In genomic region chr1:226061793-226062557, GRCh38 we compare ENCODE assay signal across 1 cellular context.
TF ChIP-seq lines count a peak whose summit lies in the region.

No MANE protein-coding gene starts in this region.

TF ChIP-seq in HepG2, 621 proteins besides CTCF, POLR2A, EP300 and RAD21 (continued from another document and continues in another):
- TF ChIP-seq DMTF1 (CRISPR knock-in tag; IDR thresholded peaks at IDR 0.05) = no peak
- TF ChIP-seq PCBP1 (IDR thresholded peaks at IDR 0.05; ENCODE audit: borderline replicate concordance, low read depth, low read length) = no peak
- TF ChIP-seq ZNF703 (CRISPR knock-in tag; IDR thresholded peaks at IDR 0.05; ENCODE audit: borderline replicate concordance) = 0 out of 2 replicates have a peak, but pooled peaks have one; percentile 54
- TF ChIP-seq ZNF740 (CRISPR knock-in tag; IDR thresholded peaks at IDR 0.05) = peak; percentile 60; the same call in 1 of the 2 replicates
- no peak for TF ChIP-seq RARG (CRISPR knock-in tag; IDR thresholded peaks at IDR 0.05; ENCODE audit: low read depth)
- TF ChIP-seq ZNF768 (CRISPR knock-in tag; IDR thresholded peaks at IDR 0.05) = peak; percentile 65
- 0 out of 2 replicates have a peak, but pooled peaks have one; percentile 37 for TF ChIP-seq KIAA2018 (CRISPR knock-in tag; IDR thresholded peaks at IDR 0.05; ENCODE audit: borderline replicate concordance)
- no peak for TF ChIP-seq MIER3 (CRISPR knock-in tag; IDR thresholded peaks at IDR 0.05; ENCODE audit: borderline replicate concordance)
- TF ChIP-seq ARNTL (CRISPR knock-in tag; IDR thresholded peaks at IDR 0.05) = peak; percentile 19; the same call in 1 of the 2 replicates
- no peak for TF ChIP-seq ZNF512 (CRISPR knock-in tag; IDR thresholded peaks at IDR 0.05)
- TF ChIP-seq TCF7 (IDR thresholded peaks at IDR 0.05; ENCODE audit: low read depth) = no peak
- no peak for TF ChIP-seq AKAP8 (CRISPR knock-in tag; IDR thresholded peaks at IDR 0.05)
- no peak for TF ChIP-seq REST (IDR thresholded peaks at IDR 0.05; ENCODE audit: borderline replicate concordance in 1 of 2, low read depth in 1 of 2, low read length in 2 of 2)
- TF ChIP-seq SAFB2 (CRISPR knock-in tag; IDR thresholded peaks at IDR 0.05; ENCODE audit: borderline replicate concordance, low read depth) = no peak
- TF ChIP-seq HNRNPH1 (optimal IDR thresholded peaks at IDR 0.05; ENCODE audit: low read depth, low read length) = no peak
- no peak for TF ChIP-seq CENPT (CRISPR knock-in tag; IDR thresholded peaks at IDR 0.05; ENCODE audit: low read depth)
- TF ChIP-seq FOXO4 (CRISPR knock-in tag; conservative IDR thresholded peaks at IDR 0.05) = no peak
- TF ChIP-seq SIN3B (IDR thresholded peaks at IDR 0.05; ENCODE audit: low read length) = no peak
- TF ChIP-seq NR0B2 (CRISPR knock-in tag; IDR thresholded peaks at IDR 0.05) = no peak
- 0 out of 2 replicates have a peak, but pooled peaks have one; percentile 14 for TF ChIP-seq ZBTB44 (CRISPR knock-in tag; IDR thresholded peaks at IDR 0.05)
- no peak for TF ChIP-seq PHB2 (IDR thresholded peaks at IDR 0.05; ENCODE audit: partially characterized antibody)
- no peak for TF ChIP-seq ZBTB1 (CRISPR knock-in tag; IDR thresholded peaks at IDR 0.05; ENCODE audit: borderline replicate concordance)
- no peak for TF ChIP-seq ZNF354B (CRISPR knock-in tag; IDR thresholded peaks at IDR 0.05)
- 0 out of 2 replicates have a peak, but pooled peaks have one; percentile 57 for TF ChIP-seq ZNF33A (CRISPR knock-in tag; IDR thresholded peaks at IDR 0.05; ENCODE audit: borderline replicate concordance)
- TF ChIP-seq E2F1 (CRISPR knock-in tag; IDR thresholded peaks at IDR 0.05) = no peak
- TF ChIP-seq ZNF451 (CRISPR knock-in tag; IDR thresholded peaks at IDR 0.05) = no peak
- no peak for TF ChIP-seq TERF1 (CRISPR knock-in tag; IDR thresholded peaks at IDR 0.05)
- no peak for TF ChIP-seq SP140L (CRISPR knock-in tag; IDR thresholded peaks at IDR 0.05; ENCODE audit: borderline replicate concordance)
- TF ChIP-seq PHF21A (CRISPR knock-in tag; IDR thresholded peaks at IDR 0.05) = peak; percentile 79
